1 cellular context compared by ENCODE assay signal in the genomic region with DNA sequence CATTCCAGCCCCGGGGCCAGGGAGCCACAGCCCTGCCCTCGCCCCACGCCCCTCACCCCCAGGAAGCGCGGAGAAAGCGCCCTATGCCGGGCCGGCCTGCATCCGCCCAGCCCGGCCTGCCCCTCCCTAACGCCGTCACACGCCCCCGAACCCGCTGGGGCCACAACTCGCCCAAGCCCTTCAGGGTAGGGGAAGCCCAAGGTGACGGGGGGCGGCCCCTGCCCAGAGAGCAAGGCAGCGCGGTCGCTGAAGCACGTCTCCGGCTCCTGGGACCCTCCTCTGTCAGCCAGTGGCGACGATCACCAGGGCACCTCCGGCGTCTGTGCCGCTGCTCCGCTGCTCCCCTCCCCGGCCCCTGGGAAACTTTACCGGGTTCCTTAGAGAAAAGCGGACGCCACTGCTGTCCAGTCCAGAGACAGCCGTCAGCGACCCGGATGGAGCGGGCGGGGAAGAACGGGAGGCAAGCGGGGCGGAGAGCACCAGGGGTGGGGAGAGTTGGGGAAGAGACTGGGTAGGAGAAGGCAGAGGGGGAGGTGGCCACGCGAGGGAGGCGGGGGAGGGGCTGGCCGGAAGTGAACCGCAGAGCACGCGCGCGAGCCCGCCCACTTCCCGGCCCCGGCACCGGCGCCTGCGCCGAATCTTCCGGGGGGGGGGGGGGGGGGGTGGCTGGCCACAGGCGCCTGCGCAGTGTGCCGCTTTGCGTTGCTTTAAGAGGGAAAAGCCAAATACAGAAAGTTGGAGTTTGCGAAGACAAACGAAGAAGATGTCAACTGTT.
TF ChIP-seq lines count a peak whose summit lies in the region.

A gene with protein sequence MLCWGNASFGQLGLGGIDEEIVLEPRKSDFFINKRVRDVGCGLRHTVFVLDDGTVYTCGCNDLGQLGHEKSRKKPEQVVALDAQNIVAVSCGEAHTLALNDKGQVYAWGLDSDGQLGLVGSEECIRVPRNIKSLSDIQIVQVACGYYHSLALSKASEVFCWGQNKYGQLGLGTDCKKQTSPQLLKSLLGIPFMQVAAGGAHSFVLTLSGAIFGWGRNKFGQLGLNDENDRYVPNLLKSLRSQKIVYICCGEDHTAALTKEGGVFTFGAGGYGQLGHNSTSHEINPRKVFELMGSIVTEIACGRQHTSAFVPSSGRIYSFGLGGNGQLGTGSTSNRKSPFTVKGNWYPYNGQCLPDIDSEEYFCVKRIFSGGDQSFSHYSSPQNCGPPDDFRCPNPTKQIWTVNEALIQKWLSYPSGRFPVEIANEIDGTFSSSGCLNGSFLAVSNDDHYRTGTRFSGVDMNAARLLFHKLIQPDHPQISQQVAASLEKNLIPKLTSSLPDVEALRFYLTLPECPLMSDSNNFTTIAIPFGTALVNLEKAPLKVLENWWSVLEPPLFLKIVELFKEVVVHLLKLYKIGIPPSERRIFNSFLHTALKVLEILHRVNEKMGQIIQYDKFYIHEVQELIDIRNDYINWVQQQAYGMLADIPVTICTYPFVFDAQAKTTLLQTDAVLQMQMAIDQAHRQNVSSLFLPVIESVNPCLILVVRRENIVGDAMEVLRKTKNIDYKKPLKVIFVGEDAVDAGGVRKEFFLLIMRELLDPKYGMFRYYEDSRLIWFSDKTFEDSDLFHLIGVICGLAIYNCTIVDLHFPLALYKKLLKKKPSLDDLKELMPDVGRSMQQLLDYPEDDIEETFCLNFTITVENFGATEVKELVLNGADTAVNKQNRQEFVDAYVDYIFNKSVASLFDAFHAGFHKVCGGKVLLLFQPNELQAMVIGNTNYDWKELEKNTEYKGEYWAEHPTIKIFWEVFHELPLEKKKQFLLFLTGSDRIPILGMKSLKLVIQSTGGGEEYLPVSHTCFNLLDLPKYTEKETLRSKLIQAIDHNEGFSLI (minus strand): TSS at position 509 of the 775 bp plus-strand sequence. CDS start 2,175 bp downstream, outside the sequence.

TF ChIP-seq in K562, 482 proteins besides CTCF, POLR2A, EP300 and RAD21 (continued from another document and continues in another):
- TF ChIP-seq, protein P1, sequence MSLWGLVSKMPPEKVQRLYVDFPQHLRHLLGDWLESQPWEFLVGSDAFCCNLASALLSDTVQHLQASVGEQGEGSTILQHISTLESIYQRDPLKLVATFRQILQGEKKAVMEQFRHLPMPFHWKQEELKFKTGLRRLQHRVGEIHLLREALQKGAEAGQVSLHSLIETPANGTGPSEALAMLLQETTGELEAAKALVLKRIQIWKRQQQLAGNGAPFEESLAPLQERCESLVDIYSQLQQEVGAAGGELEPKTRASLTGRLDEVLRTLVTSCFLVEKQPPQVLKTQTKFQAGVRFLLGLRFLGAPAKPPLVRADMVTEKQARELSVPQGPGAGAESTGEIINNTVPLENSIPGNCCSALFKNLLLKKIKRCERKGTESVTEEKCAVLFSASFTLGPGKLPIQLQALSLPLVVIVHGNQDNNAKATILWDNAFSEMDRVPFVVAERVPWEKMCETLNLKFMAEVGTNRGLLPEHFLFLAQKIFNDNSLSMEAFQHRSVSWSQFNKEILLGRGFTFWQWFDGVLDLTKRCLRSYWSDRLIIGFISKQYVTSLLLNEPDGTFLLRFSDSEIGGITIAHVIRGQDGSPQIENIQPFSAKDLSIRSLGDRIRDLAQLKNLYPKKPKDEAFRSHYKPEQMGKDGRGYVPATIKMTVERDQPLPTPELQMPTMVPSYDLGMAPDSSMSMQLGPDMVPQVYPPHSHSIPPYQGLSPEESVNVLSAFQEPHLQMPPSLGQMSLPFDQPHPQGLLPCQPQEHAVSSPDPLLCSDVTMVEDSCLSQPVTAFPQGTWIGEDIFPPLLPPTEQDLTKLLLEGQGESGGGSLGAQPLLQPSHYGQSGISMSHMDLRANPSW (CRISPR knock-in tag; IDR thresholded peaks at IDR 0.05): no peak
- TF ChIP-seq KAT8 (IDR thresholded peaks at IDR 0.05; ENCODE audit: low read depth) (no peak), ZNF785 (CRISPR knock-in tag; IDR thresholded peaks at IDR 0.05) (no peak), MAFG (tag; conservative IDR thresholded peaks at IDR 0.05) (no peak), GMEB1 (CRISPR knock-in tag; IDR thresholded peaks at IDR 0.05) (0 out of 2 replicates have a peak, but pooled peaks have one; percentile 17), ZNF23 (CRISPR knock-in tag; IDR thresholded peaks at IDR 0.05) (no peak), ZNF79 (CRISPR knock-in tag; IDR thresholded peaks at IDR 0.05; ENCODE audit: low read depth) (no peak), FOXM1 (IDR thresholded peaks at IDR 0.05; ENCODE audit: low read depth) (0 out of 2 replicates have a peak, but pooled peaks have one; percentile 7), FOXM1 (CRISPR knock-in tag; IDR thresholded peaks at IDR 0.05; ENCODE audit: low read depth) (0 out of 2 replicates have a peak, but pooled peaks have one; percentile 38), ZKSCAN8 (CRISPR knock-in tag; IDR thresholded peaks at IDR 0.05) (no peak), RAD51 (IDR thresholded peaks at IDR 0.05; ENCODE audit: borderline replicate concordance, low read depth) (no peak), ZSCAN29 (IDR thresholded peaks at IDR 0.05) (no peak), SMAD2 (IDR thresholded peaks at IDR 0.05; ENCODE audit: low read depth, low read length) (no peak), RUNX1 (IDR thresholded peaks at IDR 0.05; ENCODE audit: low read depth) (no peak), HLTF (IDR thresholded peaks at IDR 0.05) (no peak), SRSF7 (optimal IDR thresholded peaks at IDR 0.05; ENCODE audit: low read depth, low read length) (no peak), SMARCA5 (IDR thresholded peaks at IDR 0.05) (0 out of 2 replicates have a peak, but pooled peaks have one; percentile 16), NR4A1 (CRISPR knock-in tag; IDR thresholded peaks at IDR 0.05) (no peak), NR4A1 (tag; IDR thresholded peaks at IDR 0.05) (no peak), NFIC (IDR thresholded peaks at IDR 0.05) (0 out of 2 replicates have a peak, but pooled peaks have one; percentile 34), HCFC1 (IDR thresholded peaks at IDR 0.05; ENCODE audit: low read depth, low read length) (peak; percentile 36), ZNF444 (CRISPR knock-in tag; IDR thresholded peaks at IDR 0.05) (no peak), ETV6 (IDR thresholded peaks at IDR 0.05; ENCODE audit: borderline replicate concordance in 1 of 2, low read depth in 2 of 2, low read length in 1 of 2) (no peak), ETV6 (CRISPR knock-in tag; IDR thresholded peaks at IDR 0.05; ENCODE audit: borderline replicate concordance) (no peak), NEUROD1 (IDR thresholded peaks at IDR 0.05; ENCODE audit: borderline replicate concordance, low read depth, low read length, partially characterized antibody) (peak; percentile 55), STAG1 (CRISPR knock-in tag; IDR thresholded peaks at IDR 0.05; ENCODE audit: borderline replicate concordance) (no peak), KLF1 (tag; IDR thresholded peaks at IDR 0.05) (0 out of 2 replicates have a peak, but pooled peaks have one; percentile 59), ZNF165 (CRISPR knock-in tag; IDR thresholded peaks at IDR 0.05; ENCODE audit: borderline replicate concordance) (no peak), POLR2AphosphoS2 (IDR thresholded peaks at IDR 0.05; ENCODE audit: low read length) (no peak), HMGN3 (IDR thresholded peaks at IDR 0.05; ENCODE audit: borderline replicate concordance, extremely low read depth, insufficient read length, low read depth, low read length) (no peak), ZNF212 (CRISPR knock-in tag; IDR thresholded peaks at IDR 0.05) (no peak), ETS1 (conservative IDR thresholded peaks at IDR 0.05; ENCODE audit: control insufficient read depth, low read depth, low read length) (peak; percentile 40; the same call in 1 of the 2 replicates), BCOR (IDR thresholded peaks at IDR 0.05) (no peak), RBM39 (optimal IDR thresholded peaks at IDR 0.05; ENCODE audit: low read depth, low read length) (no peak), ZNF668 (CRISPR knock-in tag; IDR thresholded peaks at IDR 0.05) (no peak), ZNF699 (CRISPR knock-in tag; IDR thresholded peaks at IDR 0.05; ENCODE audit: insufficient replicate concordance) (no peak), HDAC3 (IDR thresholded peaks at IDR 0.05; ENCODE audit: borderline replicate concordance, partially characterized antibody) (no peak), XRCC4 (IDR thresholded peaks at IDR 0.05; ENCODE audit: extremely low read depth, insufficient read depth, insufficient read length) (no peak)
- TF ChIP-seq, protein P2, sequence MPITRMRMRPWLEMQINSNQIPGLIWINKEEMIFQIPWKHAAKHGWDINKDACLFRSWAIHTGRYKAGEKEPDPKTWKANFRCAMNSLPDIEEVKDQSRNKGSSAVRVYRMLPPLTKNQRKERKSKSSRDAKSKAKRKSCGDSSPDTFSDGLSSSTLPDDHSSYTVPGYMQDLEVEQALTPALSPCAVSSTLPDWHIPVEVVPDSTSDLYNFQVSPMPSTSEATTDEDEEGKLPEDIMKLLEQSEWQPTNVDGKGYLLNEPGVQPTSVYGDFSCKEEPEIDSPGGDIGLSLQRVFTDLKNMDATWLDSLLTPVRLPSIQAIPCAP (CRISPR knock-in tag; IDR thresholded peaks at IDR 0.05; ENCODE audit: borderline replicate concordance): no peak
- TF ChIP-seq, protein P3, sequence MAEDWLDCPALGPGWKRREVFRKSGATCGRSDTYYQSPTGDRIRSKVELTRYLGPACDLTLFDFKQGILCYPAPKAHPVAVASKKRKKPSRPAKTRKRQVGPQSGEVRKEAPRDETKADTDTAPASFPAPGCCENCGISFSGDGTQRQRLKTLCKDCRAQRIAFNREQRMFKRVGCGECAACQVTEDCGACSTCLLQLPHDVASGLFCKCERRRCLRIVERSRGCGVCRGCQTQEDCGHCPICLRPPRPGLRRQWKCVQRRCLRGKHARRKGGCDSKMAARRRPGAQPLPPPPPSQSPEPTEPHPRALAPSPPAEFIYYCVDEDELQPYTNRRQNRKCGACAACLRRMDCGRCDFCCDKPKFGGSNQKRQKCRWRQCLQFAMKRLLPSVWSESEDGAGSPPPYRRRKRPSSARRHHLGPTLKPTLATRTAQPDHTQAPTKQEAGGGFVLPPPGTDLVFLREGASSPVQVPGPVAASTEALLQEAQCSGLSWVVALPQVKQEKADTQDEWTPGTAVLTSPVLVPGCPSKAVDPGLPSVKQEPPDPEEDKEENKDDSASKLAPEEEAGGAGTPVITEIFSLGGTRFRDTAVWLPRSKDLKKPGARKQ (CRISPR knock-in tag; IDR thresholded peaks at IDR 0.05): no peak
- TF ChIP-seq, protein P4, sequence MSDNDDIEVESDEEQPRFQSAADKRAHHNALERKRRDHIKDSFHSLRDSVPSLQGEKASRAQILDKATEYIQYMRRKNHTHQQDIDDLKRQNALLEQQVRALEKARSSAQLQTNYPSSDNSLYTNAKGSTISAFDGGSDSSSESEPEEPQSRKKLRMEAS (CRISPR knock-in tag; IDR thresholded peaks at IDR 0.05): peak; percentile 35
